ENCODE assay signal across 10 cellular contexts in genomic region chr2:197777823-197778407, GRCh38. TPM values are rescaled to one million over a fixed set of nuclear protein-coding genes. Genes with fewer than 3 reads are reported as not detected.
DNase-seq lines count a peak whose midpoint lies in the region; ATAC-seq and TF ChIP-seq lines count a peak whose summit lies in the region.
"Had no signal": no experiment of that assay in that cellular context is flagged by ENCODE, and none has a peak within 500 bp of the region (broad histone marks: within the 10 kb centered on the region; RNA-seq: fewer than 3 reads in every experiment).

No MANE protein-coding gene starts in this region.

- peak; percentile 19 for DNase-seq in activated naive CD8-positive, alpha-beta T cell treated with anti-CD3 and anti-CD28 coated beads, Interleukin-2, amount 50 U/mL, for 24 hours
- DNase-seq in activated naive CD8-positive, alpha-beta T cell treated with anti-CD3 and anti-CD28 coated beads for 36 hours = no peak
- peak; percentile 33 for DNase-seq in amniotic epithelial cell (ENCODE audit: low read depth)
- no peak for DNase-seq in kidney epithelial cell (ENCODE audit: low read depth)
- DNase-seq in NCI-H1436 (lab: John Stamatoyannopoulos, UW) = no peak
- no peak for DNase-seq in lower leg skin (ENCODE audit: low spot score in 2 of 2)

- no peak for TF ChIP-seq POLR2A in lower leg skin (IDR thresholded peaks at IDR 0.05)

- H3K4me3 ChIP-seq in kidney epithelial cell (ENCODE audit: low read depth, low read length) (no peak overlapping the region), lower leg skin (ENCODE audit: low read depth, poor library complexity, severe bottlenecking) (no peak overlapping the region)

- H3K27me3 ChIP-seq in kidney epithelial cell (ENCODE audit: control insufficient read depth, insufficient read depth, low read length) = no peaks in the 10 kb centered on the region

- H3K4me3 Mint-ChIP-seq in activated naive CD8-positive, alpha-beta T cell treated with anti-CD3 and anti-CD28 coated beads, Interleukin-2, amount 50 U/mL, for 24 hours = no peak overlapping the region
- no peak overlapping the region for H3K4me3 Mint-ChIP-seq in activated naive CD8-positive, alpha-beta T cell treated with anti-CD3 and anti-CD28 coated beads for 36 hours
- H3K4me3 Mint-ChIP-seq: dendritic cell treated with granulocyte-macrophage colony-stimulating factor and Interleukin-4, amounts not matched to agents 40 ng/mL and 50 ng/mL, for 4 days; stimulated activated naive CD8-positive, alpha-beta T cell treated with anti-CD3 and anti-CD28 coated beads, Interleukin-15, Interleukin-2, amounts not matched to agents 100 ng/mL and 50 ng/mL, for 24 hours had no signal

- peaks cover 4% of the 10 kb centered on the region for H3K27me3 Mint-ChIP-seq in activated naive CD8-positive, alpha-beta T cell treated with anti-CD3 and anti-CD28 coated beads, Interleukin-2, amount 50 U/mL, for 24 hours
- peaks cover 7% of the 10 kb centered on the region for H3K27me3 Mint-ChIP-seq in activated naive CD8-positive, alpha-beta T cell treated with anti-CD3 and anti-CD28 coated beads for 36 hours
- H3K27me3 Mint-ChIP-seq: dendritic cell treated with granulocyte-macrophage colony-stimulating factor and Interleukin-4, amounts not matched to agents 40 ng/mL and 50 ng/mL, for 4 days; stimulated activated naive CD8-positive, alpha-beta T cell treated with anti-CD3 and anti-CD28 coated beads, Interleukin-15, Interleukin-2, amounts not matched to agents 100 ng/mL and 50 ng/mL, for 24 hours had no signal

- ATAC-seq in activated naive CD8-positive, alpha-beta T cell treated with anti-CD3 and anti-CD28 coated beads, Interleukin-2, amount 50 U/mL, for 24 hours = no peak
- no peak for ATAC-seq in HG03439 (IDR thresholded peaks at IDR 0.05; ENCODE audit: unreplicated experiment)

- intact Hi-C loops in lower leg skin (cut with DNase I; ENCODE audit: low total_unique reads) = no loop called here

- H3K4me1 Mint-ChIP-seq in activated naive CD8-positive, alpha-beta T cell treated with anti-CD3 and anti-CD28 coated beads, Interleukin-2, amount 50 U/mL, for 24 hours = no peaks in the 10 kb centered on the region
- no peaks in the 10 kb centered on the region for H3K4me1 Mint-ChIP-seq in activated naive CD8-positive, alpha-beta T cell treated with anti-CD3 and anti-CD28 coated beads for 36 hours

- no peaks in the 10 kb centered on the region for H3K36me3 Mint-ChIP-seq in activated naive CD8-positive, alpha-beta T cell treated with anti-CD3 and anti-CD28 coated beads, Interleukin-2, amount 50 U/mL, for 24 hours (ENCODE audit: low read depth)
- no peaks in the 10 kb centered on the region for H3K36me3 Mint-ChIP-seq in activated naive CD8-positive, alpha-beta T cell treated with anti-CD3 and anti-CD28 coated beads for 36 hours

- no peaks in the 10 kb centered on the region for H3K9me3 Mint-ChIP-seq in activated naive CD8-positive, alpha-beta T cell treated with anti-CD3 and anti-CD28 coated beads, Interleukin-2, amount 50 U/mL, for 24 hours
- H3K9me3 Mint-ChIP-seq in activated naive CD8-positive, alpha-beta T cell treated with anti-CD3 and anti-CD28 coated beads for 36 hours = no peaks in the 10 kb centered on the region
- H3K9me3 Mint-ChIP-seq: dendritic cell treated with granulocyte-macrophage colony-stimulating factor and Interleukin-4, amounts not matched to agents 40 ng/mL and 50 ng/mL, for 4 days; stimulated activated naive CD8-positive, alpha-beta T cell treated with anti-CD3 and anti-CD28 coated beads, Interleukin-15, Interleukin-2, amounts not matched to agents 100 ng/mL and 50 ng/mL, for 24 hours had no signal

- WGBS in lower leg skin, 2 donors = 24 to 31% methylated on average over 4 of the region's 4 CpGs

- H3K27ac Mint-ChIP-seq in activated naive CD8-positive, alpha-beta T cell treated with anti-CD3 and anti-CD28 coated beads, Interleukin-2, amount 50 U/mL, for 24 hours = no peak overlapping the region
- H3K27ac Mint-ChIP-seq in activated naive CD8-positive, alpha-beta T cell treated with anti-CD3 and anti-CD28 coated beads for 36 hours = no peak overlapping the region
- H3K27ac Mint-ChIP-seq: dendritic cell treated with granulocyte-macrophage colony-stimulating factor and Interleukin-4, amounts not matched to agents 40 ng/mL and 50 ng/mL, for 4 days; stimulated activated naive CD8-positive, alpha-beta T cell treated with anti-CD3 and anti-CD28 coated beads, Interleukin-15, Interleukin-2, amounts not matched to agents 100 ng/mL and 50 ng/mL, for 24 hours had no signal

- peak; percentile 62 for TF ChIP-seq CTCF in LNCAP (IDR thresholded peaks at IDR 0.05)
- peak; percentile 54 for TF ChIP-seq CTCF in kidney epithelial cell (IDR thresholded peaks at IDR 0.05; ENCODE audit: insufficient read depth, low read length, poor library complexity, severe bottlenecking)
- TF ChIP-seq CTCF in lower leg skin (IDR thresholded peaks at IDR 0.05) = no peak

- no peaks in the 10 kb centered on the region for H3K36me3 ChIP-seq in kidney epithelial cell (ENCODE audit: control insufficient read depth, insufficient read depth, low read length)

RNA-seq across cellular contexts. Expression of gene BOLL, which starts 7.2 kb away (rescaled TPM):
- total RNA-seq in activated naive CD8-positive, alpha-beta T cell treated with anti-CD3 and anti-CD28 coated beads for 36 hours = not detected
- total RNA-seq in kidney epithelial cell (not detected in 2 replicates), lower leg skin (not detected)

RNA-seq across cellular contexts. Expression of gene PLCL1, which starts 26.5 kb away (rescaled TPM):
- total RNA-seq in activated naive CD8-positive, alpha-beta T cell treated with anti-CD3 and anti-CD28 coated beads for 36 hours = under 1 TPM; 0.22 to 0.23 TPM
- total RNA-seq in kidney epithelial cell (0.08 and 0.14 TPM in 2 replicates), lower leg skin (1 to 10 TPM; 1.0 to 3.7 (median 2.6) TPM)

Comparison
In these comparisons a context has a peak if more than half of its experiments do, and no peak if none do; other contexts are left out.
1. DNase-seq: peak in activated naive CD8-positive, alpha-beta T cell treated with anti-CD3 and anti-CD28 coated beads, Interleukin-2, amount 50 U/mL, for 24 hours (single experiment) and amniotic epithelial cell (single experiment); none in activated naive CD8-positive, alpha-beta T cell treated with anti-CD3 and anti-CD28 coated beads for 36 hours (single experiment), kidney epithelial cell (single experiment), NCI-H1436 (single experiment) and lower leg skin (0 of 2).
2. CTCF ChIP-seq: peak in LNCAP (single experiment) and kidney epithelial cell (single experiment); none in lower leg skin (0 of 3).